Comparison of ENCODE assay signal across 8 cellular contexts in genomic region chr11:67071420-67072284, GRCh38. TPM values are rescaled to one million over a fixed set of nuclear protein-coding genes. Genes with fewer than 3 reads are reported as not detected.
DNase-seq lines count a peak whose midpoint lies in the region; ATAC-seq lines count a peak whose summit lies in the region.

No MANE protein-coding gene starts in this region.

- DNase-seq in GDM1 (lab: John Stamatoyannopoulos, UW) (peak; percentile 28), NCI-H1092 (lab: John Stamatoyannopoulos, UW) (peak; percentile 29), dermis microvascular lymphatic vessel endothelial cell (ENCODE audit: low read depth in 2 of 2) (peak; percentile 43 to 78), medulla oblongata (ENCODE audit: extremely low spot score) (peak; percentile 64), HPDE6-E6E7 (ENCODE audit: extremely low spot score) (no peak)
- DNase-seq in activated CD4-positive, alpha-beta T cell treated with anti-CD3 and anti-CD28 coated beads, Interleukin-2, amount 50 U/mL, for 48 hours, result peak; percentile 82 to 86
- DNase-seq in stimulated activated CD8-positive, alpha-beta memory T cell treated with anti-CD3 and anti-CD28 coated beads, Interleukin-12 subunit alpha, Interleukin-12 subunit beta, amount 100 ng/mL, for 24 hours (ENCODE audit: extremely low read depth), result peak; percentile 36

- ATAC-seq in HG03521 (IDR thresholded peaks at IDR 0.05; ENCODE audit: unreplicated experiment), result no peak

RNA-seq across cellular contexts. Expression of gene RHOD, which starts 15.0 kb away (rescaled TPM):
- total RNA-seq in dermis microvascular lymphatic vessel endothelial cell, result 16.9 and 24.0 TPM in 2 replicates

RNA-seq across cellular contexts. Expression of gene KDM2A, which starts 47.4 kb away (rescaled TPM):
- 28.1 and 35.7 TPM in 2 replicates for total RNA-seq in dermis microvascular lymphatic vessel endothelial cell

RNA-seq across cellular contexts. Expression of gene SYT12, which starts 48.7 kb away (rescaled TPM):
- under 0.01 TPM in 2 replicates for total RNA-seq in dermis microvascular lymphatic vessel endothelial cell
